Comparison of ENCODE assay signal across 8 cellular contexts in genomic region chr9:113111065-113111951, GRCh38. TPM values are rescaled to one million over a fixed set of nuclear protein-coding genes. Genes with fewer than 3 reads are reported as not detected.
DNase-seq lines count a peak whose midpoint lies in the region; ATAC-seq, FAIRE-seq and TF ChIP-seq lines count a peak whose summit lies in the region.
"Not testable (repeated sequence)": the region's sequence is repeated elsewhere in the genome, so short reads cannot be mapped to it uniquely, and the experiment has no call there.

No MANE protein-coding gene starts in this region.

- not testable (repeated sequence) for TF ChIP-seq POLR2A in endothelial cell of umbilical vein (IDR thresholded peaks at IDR 0.05; ENCODE audit: low read depth, low read length)

- H3K36me3 ChIP-seq in CD4-positive, alpha-beta memory T cell (ENCODE audit: insufficient read depth, low read length); MG63; endothelial cell of umbilical vein (ENCODE audit: control insufficient read depth in 2 of 2, extremely low read depth in 1 of 2, insufficient read depth in 2 of 2, low read length in 2 of 2): not testable (repeated sequence)

- not testable (repeated sequence) for H3K27me3 ChIP-seq in CD4-positive, alpha-beta memory T cell (ENCODE audit: insufficient read depth, low read length); MG63; endothelial cell of umbilical vein (ENCODE audit: control insufficient read depth in 2 of 2, insufficient read depth in 2 of 2, low read length in 2 of 2)

- peak overlapping the region in 1 of 7 donors; percentile 17 for H3K27ac Mint-ChIP-seq in CD4-positive, alpha-beta memory T cell
- H3K27ac Mint-ChIP-seq in activated CD8-positive, alpha-beta T cell treated with anti-CD3 and anti-CD28 coated beads, Interleukin-2, amount 10 ng/mL, durations not matched to agents 7 days and 5 days; memory B cell; stimulated activated naive CD8-positive, alpha-beta T cell treated with anti-CD3 and anti-CD28 coated beads, Interleukin-15, amount 100 ng/mL, for 72 hours: not testable (repeated sequence)

- POLR2A ChIA-PET in CD4-positive, alpha-beta memory T cell (lab: Charles Lee; ENCODE audit: partially characterized antibody); activated CD8-positive, alpha-beta T cell treated with anti-CD3 and anti-CD28 coated beads, Interleukin-2, amount 10 ng/mL, durations not matched to agents 7 days and 5 days (lab: Charles Lee); endothelial cell of umbilical vein (lab: Charles Lee): not testable (repeated sequence)

- not testable (repeated sequence) for H3K9me1 ChIP-seq in endothelial cell of umbilical vein (replicated peaks; ENCODE audit: control insufficient read depth, extremely low read depth, insufficient read depth, low read length)

- H3K79me2 ChIP-seq in endothelial cell of umbilical vein (ENCODE audit: control insufficient read depth, insufficient read depth, low read length), result not testable (repeated sequence)

- peak; percentile 72 for ATAC-seq in GM19351 (IDR thresholded peaks at IDR 0.05; ENCODE audit: unreplicated experiment)
- peak; percentile 52 for ATAC-seq in HG02840 (IDR thresholded peaks at IDR 0.05; ENCODE audit: low FRiP score, unreplicated experiment)
- peak; percentile 73 for ATAC-seq in activated CD8-positive, alpha-beta T cell treated with anti-CD3 and anti-CD28 coated beads, Interleukin-2, amount 10 ng/mL, durations not matched to agents 7 days and 5 days
- peak; percentile 72 for ATAC-seq in memory B cell (ENCODE audit: low read depth)
- peak; percentile 65 for ATAC-seq in stimulated activated naive CD8-positive, alpha-beta T cell treated with anti-CD3 and anti-CD28 coated beads, Interleukin-15, amount 100 ng/mL, for 72 hours

- not testable (repeated sequence) for H3K36me3 Mint-ChIP-seq in CD4-positive, alpha-beta memory T cell; activated CD8-positive, alpha-beta T cell treated with anti-CD3 and anti-CD28 coated beads, Interleukin-2, amount 10 ng/mL, durations not matched to agents 7 days and 5 days (ENCODE audit: low read depth); memory B cell

- BruUV-seq in endothelial cell of umbilical vein (replicated peaks; lab: Mats Ljungman, UMichigan), result not testable (repeated sequence)

- not testable (repeated sequence) for TF ChIP-seq CTCF in endothelial cell of umbilical vein (IDR thresholded peaks at IDR 0.05; ENCODE audit: extremely low read depth in 1 of 2, insufficient read depth in 1 of 2, low read depth in 1 of 2, low read length in 2 of 2)

- peak; percentile 89 for FAIRE-seq in endothelial cell of umbilical vein (lab: Jason Lieb, UNC)

- not testable (repeated sequence) for H3K9ac ChIP-seq in endothelial cell of umbilical vein (replicated peaks; ENCODE audit: extremely low read depth, insufficient read depth, low read length)

- not testable (repeated sequence) for H3K4me3 ChIP-seq in CD4-positive, alpha-beta memory T cell (ENCODE audit: low read length in 2 of 2); endothelial cell of umbilical vein (replicated peaks in 1 of 3; ENCODE audit: insufficient read depth in 1 of 3, low read depth in 1 of 3, low read length in 3 of 3)
- peak overlapping the region; percentile 20; the same call in 1 of the 2 replicates for H3K4me3 ChIP-seq in MG63

- not testable (repeated sequence) for H4K20me1 ChIP-seq in endothelial cell of umbilical vein (replicated peaks; ENCODE audit: control insufficient read depth, extremely low read depth, insufficient read depth, low read length)

- H2AFZ ChIP-seq in endothelial cell of umbilical vein (ENCODE audit: low read depth, low read length), result not testable (repeated sequence)

- H3K4me1 Mint-ChIP-seq in CD4-positive, alpha-beta memory T cell; activated CD8-positive, alpha-beta T cell treated with anti-CD3 and anti-CD28 coated beads, Interleukin-2, amount 10 ng/mL, durations not matched to agents 7 days and 5 days (ENCODE audit: low read depth); memory B cell; stimulated activated naive CD8-positive, alpha-beta T cell treated with anti-CD3 and anti-CD28 coated beads, Interleukin-15, amount 100 ng/mL, for 72 hours: not testable (repeated sequence)

- DNase-seq in CD4-positive, alpha-beta memory T cell, result peak in 3 of 5 donors; percentile 2 to 20 (median 15)
- not testable (repeated sequence) for DNase-seq in MG63; activated CD8-positive, alpha-beta T cell treated with anti-CD3 and anti-CD28 coated beads, Interleukin-2, amount 10 ng/mL, durations not matched to agents 7 days and 5 days
- DNase-seq in endothelial cell of umbilical vein (ENCODE audit: low read depth, low spot score) (peak; percentile 11), memory B cell (ENCODE audit: low spot score in 2 of 2) (peak in 1 of 2 donors; percentile 14)
- peak; percentile 5 to 14 for DNase-seq in stimulated activated naive CD8-positive, alpha-beta T cell treated with anti-CD3 and anti-CD28 coated beads, Interleukin-15, amount 100 ng/mL, for 72 hours

- H3K4me3 Mint-ChIP-seq in CD4-positive, alpha-beta memory T cell, result peak overlapping the region in 2 of 8 donors; percentile 21 to 26
- H3K4me3 Mint-ChIP-seq in activated CD8-positive, alpha-beta T cell treated with anti-CD3 and anti-CD28 coated beads, Interleukin-2, amount 10 ng/mL, durations not matched to agents 7 days and 5 days; memory B cell; stimulated activated naive CD8-positive, alpha-beta T cell treated with anti-CD3 and anti-CD28 coated beads, Interleukin-15, amount 100 ng/mL, for 72 hours: not testable (repeated sequence)

- H3K4me2 ChIP-seq in endothelial cell of umbilical vein (ENCODE audit: insufficient read depth, low read length), result not testable (repeated sequence)

- not testable (repeated sequence) for H3K27ac ChIP-seq in CD4-positive, alpha-beta memory T cell (ENCODE audit: low read depth, low read length); endothelial cell of umbilical vein (ENCODE audit: insufficient read depth, low read depth, low read length)

- H3K9me3 Mint-ChIP-seq in CD4-positive, alpha-beta memory T cell; activated CD8-positive, alpha-beta T cell treated with anti-CD3 and anti-CD28 coated beads, Interleukin-2, amount 10 ng/mL, durations not matched to agents 7 days and 5 days (ENCODE audit: insufficient read depth); memory B cell; stimulated activated naive CD8-positive, alpha-beta T cell treated with anti-CD3 and anti-CD28 coated beads, Interleukin-15, amount 100 ng/mL, for 72 hours: not testable (repeated sequence)

- dilution Hi-C loops in endothelial cell of umbilical vein (cut with MboI; ENCODE audit: extremely low pct_ligation_motif_present, low sequenced_read_pairs), result not testable (repeated sequence)

- intact Hi-C loops in CD4-positive, alpha-beta memory T cell (cut with micrococcal nuclease), result not testable (repeated sequence)
- intact Hi-C loops in endothelial cell of umbilical vein (cut with micrococcal nuclease), result loop anchor here (5.0 kb wide), 2 partner anchors 184 to 269 kb away; no protein-coding TSS in a partner anchor

- not testable (repeated sequence) for H3K9me3 ChIP-seq in CD4-positive, alpha-beta memory T cell (ENCODE audit: control insufficient read depth in 1 of 2, low read length in 2 of 2); endothelial cell of umbilical vein (replicated peaks; ENCODE audit: control insufficient read depth, insufficient read depth, low read length)
- H3K9me3 ChIP-seq in MG63, result peaks cover 12% of the 10 kb centered on the region

- H3K27me3 Mint-ChIP-seq in CD4-positive, alpha-beta memory T cell; activated CD8-positive, alpha-beta T cell treated with anti-CD3 and anti-CD28 coated beads, Interleukin-2, amount 10 ng/mL, durations not matched to agents 7 days and 5 days (ENCODE audit: low read depth); memory B cell; stimulated activated naive CD8-positive, alpha-beta T cell treated with anti-CD3 and anti-CD28 coated beads, Interleukin-15, amount 100 ng/mL, for 72 hours: not testable (repeated sequence)

- H3K4me1 ChIP-seq in CD4-positive, alpha-beta memory T cell (ENCODE audit: insufficient read depth, low read length); endothelial cell of umbilical vein (ENCODE audit: control insufficient read depth, extremely low read depth, insufficient read depth, low read length): not testable (repeated sequence)

- CTCF ChIA-PET in CD4-positive, alpha-beta memory T cell (lab: Charles Lee; ENCODE audit: partially characterized antibody), result interaction anchor here (0.7 to 2.3 kb wide), 17 partner anchors 8 to 547 kb away, joined by 3 to 11 read pairs (median 3); partner anchors contain the start of genes FKBP15 and SLC31A1
- CTCF ChIA-PET in activated CD8-positive, alpha-beta T cell treated with anti-CD3 and anti-CD28 coated beads, Interleukin-2, amount 10 ng/mL, durations not matched to agents 7 days and 5 days (lab: Charles Lee), result interaction anchor here (0.6 to 2.4 kb wide), 23 partner anchors 10 to 546 kb away, joined by 3 to 31 read pairs (median 4); partner anchors contain the start of gene SLC31A2
- CTCF ChIA-PET in endothelial cell of umbilical vein (lab: Charles Lee), result interaction anchor here (0.6 to 1.6 kb wide), 6 partner anchors 110 to 547 kb away, joined by 3 to 8 read pairs (median 4); partner anchors contain the start of genes FKBP15 and SLC31A1

RNA-seq across cellular contexts. Expression of gene SLC31A2, which starts 39.5 kb away (rescaled TPM):
- total RNA-seq in CD4-positive, alpha-beta memory T cell, result 1 to 10 TPM; 5.3 to 6.1 TPM
- polyA plus RNA-seq in CD4-positive, alpha-beta memory T cell, result 1 to 10 TPM; 6.9 to 8.7 TPM
- total RNA-seq in MG63 (2014; rRNA removed; shearing (Covaris generic); ENCODE audit: low replicate concordance), result 3.1 and 7.6 TPM in 2 replicates
- total RNA-seq in activated CD8-positive, alpha-beta T cell treated with anti-CD3 and anti-CD28 coated beads, Interleukin-2, amount 10 ng/mL, durations not matched to agents 7 days and 5 days, result 1 to 10 TPM; 2.0 to 2.7 TPM
- 3.7 and 4.0 TPM in 2 replicates for total RNA-seq in endothelial cell of umbilical vein
- polyA plus RNA-seq in endothelial cell of umbilical vein, result 9.8 and 11.4 TPM in 2 replicates
- polyA plus RNA-seq in endothelial cell of umbilical vein (2011; cell fraction: cytosol; rRNA removed), result 5.5 and 5.6 TPM in 2 replicates
- 3.1 and 3.4 TPM in 2 replicates for polyA plus RNA-seq in endothelial cell of umbilical vein (2011; cell fraction: nucleus; rRNA removed)
- polyA plus RNA-seq in endothelial cell of umbilical vein (2012), result 5.0 and 6.0 TPM in 2 replicates
- polyA minus RNA-seq in endothelial cell of umbilical vein, result 6.0 and 9.7 TPM in 2 replicates
- 3.1 TPM for polyA minus RNA-seq in endothelial cell of umbilical vein (2011; cell fraction: cytosol; rRNA and poly(A)+ RNA removed)
- 2.9 and 3.5 TPM in 2 replicates for polyA minus RNA-seq in endothelial cell of umbilical vein (2011; cell fraction: nucleus; rRNA and poly(A)+ RNA removed)

RNA-seq across cellular contexts. Expression of gene ZFP37, which starts 54.8 kb away (rescaled TPM):
- 1 to 10 TPM; 2.9 TPM for total RNA-seq in CD4-positive, alpha-beta memory T cell
- 1 to 10 TPM; 1.8 to 3.0 TPM for polyA plus RNA-seq in CD4-positive, alpha-beta memory T cell
- total RNA-seq in MG63 (2014; rRNA removed; shearing (Covaris generic); ENCODE audit: low replicate concordance), result 0.62 and 2.2 TPM in 2 replicates
- under 1 TPM; 0.76 to 0.81 TPM for total RNA-seq in activated CD8-positive, alpha-beta T cell treated with anti-CD3 and anti-CD28 coated beads, Interleukin-2, amount 10 ng/mL, durations not matched to agents 7 days and 5 days
- 1.3 and 1.6 TPM in 2 replicates for total RNA-seq in endothelial cell of umbilical vein
- polyA plus RNA-seq in endothelial cell of umbilical vein, result 0.13 and 0.21 TPM in 2 replicates
- 0.32 and 0.39 TPM in 2 replicates for polyA plus RNA-seq in endothelial cell of umbilical vein (2011; cell fraction: cytosol; rRNA removed)
- 0.55 and 0.87 TPM in 2 replicates for polyA plus RNA-seq in endothelial cell of umbilical vein (2011; cell fraction: nucleus; rRNA removed)
- 0.27 and 0.72 TPM in 2 replicates for polyA plus RNA-seq in endothelial cell of umbilical vein (2012)
- 0.38 and 0.39 TPM in 2 replicates for polyA minus RNA-seq in endothelial cell of umbilical vein
- polyA minus RNA-seq in endothelial cell of umbilical vein (2011; cell fraction: cytosol; rRNA and poly(A)+ RNA removed), result 0.92 TPM
- 0.72 and 1.1 TPM in 2 replicates for polyA minus RNA-seq in endothelial cell of umbilical vein (2011; cell fraction: nucleus; rRNA and poly(A)+ RNA removed)
